Comparison of ENCODE assay signal across 10 cellular contexts in the genomic region with DNA sequence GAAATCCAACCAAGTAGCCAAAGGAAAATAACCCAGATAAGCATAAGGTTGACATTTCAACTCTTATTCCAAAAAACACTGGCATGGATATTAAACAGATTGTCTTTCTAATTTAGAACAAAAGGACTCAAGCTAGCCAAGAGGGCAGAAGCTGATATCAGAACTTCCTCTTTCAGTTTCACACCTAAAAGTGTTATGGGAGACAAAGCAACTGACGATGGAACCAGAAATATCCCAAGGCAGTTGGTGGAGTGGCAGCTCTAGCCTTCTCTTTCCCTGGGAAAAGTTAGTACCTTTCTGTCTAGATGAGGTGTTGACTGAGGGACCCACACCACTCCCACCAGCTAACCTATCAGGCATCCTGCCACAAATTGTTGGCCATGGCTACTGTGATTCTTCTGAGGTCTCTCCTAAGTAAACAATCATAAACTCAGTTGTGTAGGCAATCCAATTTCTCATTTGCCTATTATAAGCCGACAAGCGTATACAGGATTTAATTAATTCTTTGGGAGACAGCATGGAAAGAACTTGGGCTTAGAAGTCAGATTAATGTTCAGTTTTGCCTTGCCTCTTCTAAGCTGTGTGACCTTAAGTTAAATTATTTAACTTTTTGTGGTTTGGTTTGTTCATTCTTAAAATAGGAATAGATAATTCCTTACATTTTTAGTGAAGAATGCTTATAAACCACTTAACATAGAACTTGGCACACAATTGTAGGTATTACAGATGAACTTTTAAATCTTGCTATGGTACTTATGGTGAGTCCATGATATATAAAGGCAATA.
DNase-seq lines count a peak whose midpoint lies in the region; ATAC-seq and TF ChIP-seq lines count a peak whose summit lies in the region.
"Had no signal": no experiment of that assay in that cellular context is flagged by ENCODE, and none has a peak within 500 bp of the region (broad histone marks: within the 10 kb centered on the region; RNA-seq: fewer than 3 reads in every experiment).

No MANE protein-coding gene starts in this region.

- DNase-seq in mammary epithelial cell (no peak), pons (ENCODE audit: low spot score) (peak; percentile 66), NCI-H524 (lab: John Stamatoyannopoulos, UW) (no peak), NCI-H1930 (lab: John Stamatoyannopoulos, UW) (no peak), activated T-cell treated with anti-CD3 and anti-CD28 coated beads for 4 hours (no peak)
- DNase-seq: activated naive CD4-positive, alpha-beta T cell treated with Interleukin-2 at 50 U/mL for 16 hours; NCI-H187 treated with DMSO at 0.1 percent for 48 hours; T1000 had no signal

- H4K20me1 ChIP-seq in mammary epithelial cell (ENCODE audit: insufficient read depth, low read length) = no peaks in the 10 kb centered on the region

- no peaks in the 10 kb centered on the region for H3K36me3 ChIP-seq in mammary epithelial cell (ENCODE audit: insufficient read depth, low read length)

- BruUV-seq in mammary epithelial cell (replicated peaks; lab: Mats Ljungman, UMichigan) = no TSS peak

- ATAC-seq in GM18861 (IDR thresholded peaks at IDR 0.05; ENCODE audit: unreplicated experiment) (peak; percentile 52), HG03442 (IDR thresholded peaks at IDR 0.05; ENCODE audit: unreplicated experiment) (peak; percentile 56)

- dilution Hi-C loops in mammary epithelial cell (cut with HindIII; ENCODE audit: low sequenced_read_pairs) = no loop called here

- H3K27me3 ChIP-seq in mammary epithelial cell (ENCODE audit: insufficient read depth, low read length) = no peaks in the 10 kb centered on the region

- H3K79me2 ChIP-seq in mammary epithelial cell (ENCODE audit: insufficient read depth, low read length) = no peaks in the 10 kb centered on the region

- intact Hi-C loops in mammary epithelial cell (cut with micrococcal nuclease) = no loop called here

- in situ Hi-C loops in mammary epithelial cell (cut with MboI; ENCODE audit: low sequenced_read_pairs in 2 of 2) = no loop called here

- peak overlapping the region; percentile 30 for H2AFZ ChIP-seq in mammary epithelial cell (ENCODE audit: low read depth, low read length)

- CTCF ChIA-PET in mammary epithelial cell (lab: Charles Lee; ENCODE audit: low non-redundant PET) = no interaction called here

- no peak overlapping the region for H3K4me2 ChIP-seq in mammary epithelial cell (ENCODE audit: insufficient read depth, low read depth, low read length)

- H3K4me1 ChIP-seq in mammary epithelial cell (ENCODE audit: insufficient read depth, low read length) = peaks cover 9% of the 10 kb centered on the region

- no peak overlapping the region for H3K4me3 ChIP-seq in mammary epithelial cell (replicated peaks in 1 of 3; ENCODE audit: insufficient read depth in 1 of 3, low read depth in 2 of 3, low read length in 3 of 3)

- H3K9me3 ChIP-seq in mammary epithelial cell (replicated peaks; ENCODE audit: insufficient read depth, low read length) = no peaks in the 10 kb centered on the region

- no peak overlapping the region for H3K27ac ChIP-seq in mammary epithelial cell (ENCODE audit: insufficient read depth, low read depth, low read length)

- 34% methylated on average over 3 of the region's 3 CpGs for WGBS in mammary epithelial cell (ENCODE audit: low coverage, missing lambda C conversion rate)

- no peak for TF ChIP-seq CTCF in mammary epithelial cell (conservative IDR thresholded peaks at IDR 0.05 in 1 of 2, IDR thresholded peaks at IDR 0.05 in 1 of 2; ENCODE audit: extremely low read depth in 1 of 2, insufficient read depth in 1 of 2, low read depth in 1 of 2, low read length in 2 of 2)

- no peak overlapping the region for H3K9ac ChIP-seq in mammary epithelial cell (ENCODE audit: insufficient read depth, low read length)
